Comparison of ENCODE assay signal across 27 cellular contexts in genomic region chr5:87770601-87771121, GRCh38.
DNase-seq lines count a peak whose midpoint lies in the region; ATAC-seq lines count a peak whose summit lies in the region.
"Had no signal": no experiment of that assay in that cellular context is flagged by ENCODE, and none has a peak within 500 bp of the region (broad histone marks: within the 10 kb centered on the region; RNA-seq: fewer than 3 reads in every experiment).

No MANE protein-coding gene starts in this region.

- peak overlapping the region; percentile 31; the same call in 1 of the 2 replicates for H3K9ac ChIP-seq in ES-I3 (ENCODE audit: low read depth, low read length)

- no peak overlapping the region for H3K27ac Mint-ChIP-seq in T-helper 17 cell
- H3K27ac Mint-ChIP-seq: activated CD4-positive, alpha-beta memory T cell treated with anti-CD3 and anti-CD28 coated beads, Interleukin-2, amount 10 ng/mL, durations not matched to agents 7 days and 5 days; activated naive CD8-positive, alpha-beta T cell; activated T-cell treated with anti-CD3 and anti-CD28 coated beads, Interleukin-2, amount 50 U/mL, for 24 hours; CD4-positive, alpha-beta T cell; stimulated activated naive CD8-positive, alpha-beta T cell treated with anti-CD3 and anti-CD28 coated beads, Interleukin-15, amount 100 ng/mL, for 72 hours had no signal

- peaks cover 1% of the 10 kb centered on the region for H3K27me3 ChIP-seq in effector memory CD4-positive, alpha-beta T cell (replicated peaks; ENCODE audit: control insufficient read depth, insufficient read depth, low read length, poor library complexity, severe bottlenecking)
- H3K27me3 ChIP-seq: vagina had no signal

- H3K9me3 ChIP-seq in ES-I3 (ENCODE audit: control insufficient read depth, insufficient read depth, low read length) (no peaks in the 10 kb centered on the region), T-helper 17 cell (ENCODE audit: control insufficient read depth, low read length, poor library complexity, severe bottlenecking) (no peaks in the 10 kb centered on the region)
- no peaks in the 10 kb centered on the region for H3K9me3 ChIP-seq in effector memory CD4-positive, alpha-beta T cell (ENCODE audit: control insufficient read depth, low read length)
- H3K9me3 ChIP-seq: breast epithelium, MG63, sigmoid colon, vagina had no signal

- no peak overlapping the region for H3K4me3 Mint-ChIP-seq in T-helper 17 cell
- H3K4me3 Mint-ChIP-seq: activated CD4-positive, alpha-beta memory T cell treated with anti-CD3 and anti-CD28 coated beads, Interleukin-2, amount 10 ng/mL, durations not matched to agents 7 days and 5 days; activated naive CD8-positive, alpha-beta T cell; activated T-cell treated with anti-CD3 and anti-CD28 coated beads, Interleukin-2, amount 50 U/mL, for 24 hours; CD4-positive, alpha-beta T cell; stimulated activated naive CD8-positive, alpha-beta T cell treated with anti-CD3 and anti-CD28 coated beads, Interleukin-15, amount 100 ng/mL, for 72 hours had no signal

- peaks cover 5% of the 10 kb centered on the region for H3K36me3 Mint-ChIP-seq in T-helper 17 cell (ENCODE audit: low read depth)
- H3K36me3 Mint-ChIP-seq: activated naive CD8-positive, alpha-beta T cell had no signal

- no peaks in the 10 kb centered on the region for H3K4me1 Mint-ChIP-seq in T-helper 17 cell
- H3K4me1 Mint-ChIP-seq: activated CD4-positive, alpha-beta memory T cell treated with anti-CD3 and anti-CD28 coated beads, Interleukin-2, amount 10 ng/mL, durations not matched to agents 7 days and 5 days; stimulated activated naive CD8-positive, alpha-beta T cell treated with anti-CD3 and anti-CD28 coated beads, Interleukin-15, amount 100 ng/mL, for 72 hours had no signal

- peak in 50 of 58 donors; percentile 5 to 78 (median 48) for DNase-seq in anterior cingulate cortex (lab: John Stamatoyannopoulos, UW)
- peak; percentile 54 to 76 for DNase-seq in hippocampal formation (lab: John Stamatoyannopoulos, UW)
- peak; percentile 76 for DNase-seq in mesenteric fat pad (ENCODE audit: low spot score)
- DNase-seq in T-helper 17 cell, result no peak
- DNase-seq in effector memory CD4-positive, alpha-beta T cell, result no peak
- DNase-seq: activated CD4-positive, alpha-beta memory T cell treated with anti-CD3 and anti-CD28 coated beads, Interleukin-2, amount 10 ng/mL, durations not matched to agents 7 days and 5 days; activated T-cell treated with anti-CD3 and anti-CD28 coated beads, Interleukin-2, amount 50 U/mL, for 24 hours; CD4-positive, alpha-beta T cell; DMS53; IMR-90; left ventricle myocardium superior; MG63; NCI-H1930; NCI-H510A; SHP77; sigmoid colon; stimulated activated CD4-positive, alpha-beta T cell treated with anti-CD3 and anti-CD28 coated beads, Interleukin-1b, Interleukin-23, amount 100 ng/mL, for 48 hours; stimulated activated naive CD8-positive, alpha-beta T cell treated with anti-CD3 and anti-CD28 coated beads, Interleukin-15, amount 100 ng/mL, for 72 hours; T-helper 1 cell had no signal

- ATAC-seq in HG02678 (IDR thresholded peaks at IDR 0.05; ENCODE audit: unreplicated experiment) (no peak), T-helper 17 cell (no peak), HG03354 (IDR thresholded peaks at IDR 0.05; ENCODE audit: poor library complexity, severe bottlenecking, unreplicated experiment) (no peak)
- ATAC-seq: left ventricle myocardium superior; stimulated activated naive CD8-positive, alpha-beta T cell treated with anti-CD3 and anti-CD28 coated beads, Interleukin-15, amount 100 ng/mL, for 72 hours had no signal

- H3K27me3 Mint-ChIP-seq in T-helper 17 cell, result peaks cover 59% of the 10 kb centered on the region

- H3K36me3 ChIP-seq in ES-I3 (ENCODE audit: insufficient read depth, low read length), result no peaks in the 10 kb centered on the region
- H3K36me3 ChIP-seq in effector memory CD4-positive, alpha-beta T cell (ENCODE audit: control insufficient read depth, insufficient read depth, low read length), result no peaks in the 10 kb centered on the region
- H3K36me3 ChIP-seq: breast epithelium, MG63, sigmoid colon, vagina had no signal

- no peak overlapping the region for H3K4me3 ChIP-seq in effector memory CD4-positive, alpha-beta T cell (ENCODE audit: insufficient read depth, low read depth, low read length, poor library complexity, severe bottlenecking)
- H3K4me3 ChIP-seq: breast epithelium, hepatocyte, MG63, sigmoid colon, vagina had no signal

- H3K27ac ChIP-seq in effector memory CD4-positive, alpha-beta T cell (ENCODE audit: insufficient read depth, low read length, poor library complexity, severe bottlenecking), result no peak overlapping the region
- H3K27ac ChIP-seq: breast epithelium, hepatocyte, sigmoid colon, vagina, VCaP had no signal

- H3K4me1 ChIP-seq in ES-I3 (ENCODE audit: insufficient read depth, low read length), result 0 out of 2 replicates have a peak, but pooled peaks cover 8% of the 10 kb centered on the region
- H3K4me1 ChIP-seq in effector memory CD4-positive, alpha-beta T cell (ENCODE audit: control insufficient read depth, insufficient read depth, low read length, poor library complexity, severe bottlenecking), result no peaks in the 10 kb centered on the region
- H3K4me1 ChIP-seq: breast epithelium, sigmoid colon, vagina had no signal

Comparison
In these comparisons a context has a peak if more than half of its experiments do, and no peak if none do; other contexts are left out.
1. DNase-seq: peak in anterior cingulate cortex (50 of 58), hippocampal formation (2 of 2) and mesenteric fat pad (single experiment); none in T-helper 17 cell (0 of 3) and effector memory CD4-positive, alpha-beta T cell (0 of 3).